ENCODE assay signal across 19 cellular contexts in genomic region chr22:27494821-27495220, GRCh38.
"Had no signal": no experiment of that assay in that cellular context is flagged by ENCODE, and none has a peak within 500 bp of the region (broad histone marks: within the 10 kb centered on the region; RNA-seq: fewer than 3 reads in every experiment).

No MANE protein-coding gene starts in this region.

- H3K9me3 Mint-ChIP-seq: activated T-cell treated with anti-CD3 and anti-CD28 coated beads, Interleukin-2, amount 50 U/mL, for 24 hours had no signal

- H3K27me3 Mint-ChIP-seq: activated naive CD4-positive, alpha-beta T cell treated with anti-CD3 and anti-CD28 coated beads, Interleukin-2, amount 10 ng/mL, durations not matched to agents 7 days and 5 days; activated T-cell treated with anti-CD3 and anti-CD28 coated beads, Interleukin-2, amount 50 U/mL, for 24 hours; stimulated activated naive B cell treated with anti-CD40 and anti-IgM and Interleukin-4, amounts not matched to agents 10 μg/mL and 1 μg/mL and 100 μg/mL, for 72 hours had no signal

- ATAC-seq: lower lobe of right lung; stimulated activated naive B cell treated with anti-CD40 and anti-IgM and Interleukin-4, amounts not matched to agents 10 μg/mL and 1 μg/mL and 100 μg/mL, for 72 hours; T-cell had no signal

- H3K4me3 Mint-ChIP-seq: activated naive CD4-positive, alpha-beta T cell treated with anti-CD3 and anti-CD28 coated beads, Interleukin-2, amount 10 ng/mL, durations not matched to agents 7 days and 5 days; activated T-cell treated with anti-CD3 and anti-CD28 coated beads, Interleukin-2, amount 50 U/mL, for 24 hours; stimulated activated naive B cell treated with anti-CD40 and anti-IgM and Interleukin-4, amounts not matched to agents 10 μg/mL and 1 μg/mL and 100 μg/mL, for 72 hours; T-cell had no signal

- H3K27ac Mint-ChIP-seq: activated naive CD4-positive, alpha-beta T cell treated with anti-CD3 and anti-CD28 coated beads, Interleukin-2, amount 10 ng/mL, durations not matched to agents 7 days and 5 days; activated T-cell treated with anti-CD3 and anti-CD28 coated beads, Interleukin-2, amount 50 U/mL, for 24 hours; stimulated activated naive B cell treated with anti-CD40 and anti-IgM and Interleukin-4, amounts not matched to agents 10 μg/mL and 1 μg/mL and 100 μg/mL, for 72 hours; T-cell had no signal

- FAIRE-seq: colon, endothelial cell of umbilical vein had no signal

- H3K27me3 ChIP-seq: esophagus squamous epithelium, neutrophil, right atrium auricular region, tibial artery, uterus had no signal

- H3K4me1 Mint-ChIP-seq: activated naive CD4-positive, alpha-beta T cell treated with anti-CD3 and anti-CD28 coated beads, Interleukin-2, amount 10 ng/mL, durations not matched to agents 7 days and 5 days; stimulated activated naive B cell treated with anti-CD40 and anti-IgM and Interleukin-4, amounts not matched to agents 10 μg/mL and 1 μg/mL and 100 μg/mL, for 72 hours; T-cell had no signal

- H3K4me1 ChIP-seq: esophagus squamous epithelium, lower lobe of right lung, right atrium auricular region, uterus had no signal

- DNase-seq: activated CD4-positive, alpha-beta T cell treated with anti-CD3 and anti-CD28 coated beads for 1 hour; activated CD4-positive, alpha-beta T cell treated with anti-CD3 and anti-CD28 coated beads, Interleukin-2, amount 50 U/mL, for 4 hours; activated naive CD4-positive, alpha-beta T cell treated with anti-CD3 and anti-CD28 coated beads, Interleukin-2, amount 10 ng/mL, durations not matched to agents 7 days and 5 days; activated T-cell treated with anti-CD3 and anti-CD28 coated beads, Interleukin-2, amount 50 U/mL, for 24 hours; esophagus squamous epithelium; hippocampal formation; lower lobe of right lung; midbrain; stimulated activated CD4-positive, alpha-beta T cell treated with anti-CD3 and anti-CD28 coated beads, Interleukin-15, amount 100 ng/mL, for 24 hours; stimulated activated CD4-positive, alpha-beta T cell treated with anti-CD3 and anti-CD28 coated beads, Interleukin-4, amount 100 ng/mL, for 1 hour; stimulated activated naive B cell treated with anti-CD40 and anti-IgM and Interleukin-4, amounts not matched to agents 10 μg/mL and 1 μg/mL and 100 μg/mL, for 72 hours; T-cell; T-helper 9 cell; tibial artery; uterus had no signal

- H3K4me3 ChIP-seq: esophagus squamous epithelium, lower lobe of right lung, right atrium auricular region, tibial artery, uterus had no signal

- H3K27ac ChIP-seq: esophagus squamous epithelium, lower lobe of right lung, neutrophil, right atrium auricular region, tibial artery, uterus had no signal

- H3K9me3 ChIP-seq: lower lobe of right lung, neutrophil, tibial artery, uterus had no signal

- H3K36me3 ChIP-seq: esophagus squamous epithelium, lower lobe of right lung, neutrophil, right atrium auricular region, tibial artery, uterus had no signal

- H3K36me3 Mint-ChIP-seq: activated naive CD4-positive, alpha-beta T cell treated with anti-CD3 and anti-CD28 coated beads, Interleukin-2, amount 10 ng/mL, durations not matched to agents 7 days and 5 days; T-cell had no signal
